Comparison of ENCODE assay signal across 1 cellular context in the genomic region with DNA sequence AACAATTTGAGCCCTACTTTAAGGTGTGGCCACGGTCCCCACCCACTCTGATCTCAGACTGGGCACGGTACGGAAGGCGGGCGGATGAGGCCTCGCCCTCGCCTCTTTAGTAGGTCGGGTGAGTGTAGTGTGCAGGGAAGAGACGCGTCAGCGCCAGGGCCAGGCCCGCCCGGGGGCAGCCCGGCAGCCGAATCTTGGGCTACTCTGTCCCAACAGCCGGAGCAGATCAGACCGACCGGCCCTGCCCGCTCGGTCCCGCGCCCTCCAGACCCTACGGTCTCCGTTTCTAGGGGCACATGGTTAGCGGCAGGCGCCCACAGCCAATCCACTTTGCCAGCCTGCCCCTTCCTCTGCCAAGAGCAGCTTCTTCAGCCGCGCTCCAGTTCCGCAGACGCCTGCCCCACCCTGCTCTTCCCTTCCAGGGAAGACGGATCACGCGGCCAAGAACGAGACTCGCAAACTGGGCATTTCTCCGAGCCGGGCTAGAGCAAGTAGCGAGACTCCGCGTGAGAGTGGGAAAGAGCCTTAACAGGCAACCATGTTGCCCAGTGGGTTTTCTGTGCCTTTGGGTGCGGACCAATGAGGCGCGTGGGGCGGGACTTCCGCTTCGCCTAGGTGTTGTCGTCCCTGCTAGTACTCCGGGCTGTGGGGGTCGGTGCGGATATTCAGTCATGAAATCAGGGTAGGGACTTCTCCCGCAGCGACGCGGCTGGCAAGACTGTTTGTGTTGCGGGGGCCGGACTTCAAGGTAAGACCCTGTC.
TF ChIP-seq lines count a peak whose summit lies in the region.

A gene with protein sequence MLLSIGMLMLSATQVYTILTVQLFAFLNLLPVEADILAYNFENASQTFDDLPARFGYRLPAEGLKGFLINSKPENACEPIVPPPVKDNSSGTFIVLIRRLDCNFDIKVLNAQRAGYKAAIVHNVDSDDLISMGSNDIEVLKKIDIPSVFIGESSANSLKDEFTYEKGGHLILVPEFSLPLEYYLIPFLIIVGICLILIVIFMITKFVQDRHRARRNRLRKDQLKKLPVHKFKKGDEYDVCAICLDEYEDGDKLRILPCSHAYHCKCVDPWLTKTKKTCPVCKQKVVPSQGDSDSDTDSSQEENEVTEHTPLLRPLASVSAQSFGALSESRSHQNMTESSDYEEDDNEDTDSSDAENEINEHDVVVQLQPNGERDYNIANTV (plus strand): TSS at position 610 of the 761 bp plus-strand sequence. CDS start 32,812 bp downstream, outside the sequence.

TF ChIP-seq in HepG2, 621 proteins besides CTCF, POLR2A, EP300 and RAD21 (continued from another document and continues in another):
- TF ChIP-seq, protein P1, sequence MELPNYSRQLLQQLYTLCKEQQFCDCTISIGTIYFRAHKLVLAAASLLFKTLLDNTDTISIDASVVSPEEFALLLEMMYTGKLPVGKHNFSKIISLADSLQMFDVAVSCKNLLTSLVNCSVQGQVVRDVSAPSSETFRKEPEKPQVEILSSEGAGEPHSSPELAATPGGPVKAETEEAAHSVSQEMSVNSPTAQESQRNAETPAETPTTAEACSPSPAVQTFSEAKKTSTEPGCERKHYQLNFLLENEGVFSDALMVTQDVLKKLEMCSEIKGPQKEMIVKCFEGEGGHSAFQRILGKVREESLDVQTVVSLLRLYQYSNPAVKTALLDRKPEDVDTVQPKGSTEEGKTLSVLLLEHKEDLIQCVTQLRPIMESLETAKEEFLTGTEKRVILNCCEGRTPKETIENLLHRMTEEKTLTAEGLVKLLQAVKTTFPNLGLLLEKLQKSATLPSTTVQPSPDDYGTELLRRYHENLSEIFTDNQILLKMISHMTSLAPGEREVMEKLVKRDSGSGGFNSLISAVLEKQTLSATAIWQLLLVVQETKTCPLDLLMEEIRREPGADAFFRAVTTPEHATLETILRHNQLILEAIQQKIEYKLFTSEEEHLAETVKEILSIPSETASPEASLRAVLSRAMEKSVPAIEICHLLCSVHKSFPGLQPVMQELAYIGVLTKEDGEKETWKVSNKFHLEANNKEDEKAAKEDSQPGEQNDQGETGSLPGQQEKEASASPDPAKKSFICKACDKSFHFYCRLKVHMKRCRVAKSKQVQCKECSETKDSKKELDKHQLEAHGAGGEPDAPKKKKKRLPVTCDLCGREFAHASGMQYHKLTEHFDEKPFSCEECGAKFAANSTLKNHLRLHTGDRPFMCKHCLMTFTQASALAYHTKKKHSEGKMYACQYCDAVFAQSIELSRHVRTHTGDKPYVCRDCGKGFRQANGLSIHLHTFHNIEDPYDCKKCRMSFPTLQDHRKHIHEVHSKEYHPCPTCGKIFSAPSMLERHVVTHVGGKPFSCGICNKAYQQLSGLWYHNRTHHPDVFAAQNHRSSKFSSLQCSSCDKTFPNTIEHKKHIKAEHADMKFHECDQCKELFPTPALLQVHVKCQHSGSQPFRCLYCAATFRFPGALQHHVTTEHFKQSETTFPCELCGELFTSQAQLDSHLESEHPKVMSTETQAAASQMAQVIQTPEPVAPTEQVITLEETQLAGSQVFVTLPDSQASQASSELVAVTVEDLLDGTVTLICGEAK (IDR thresholded peaks at IDR 0.05): no peak
- TF ChIP-seq, protein P1 (CRISPR knock-in tag; IDR thresholded peaks at IDR 0.05): peak; percentile 76
- TF ChIP-seq, protein P2, sequence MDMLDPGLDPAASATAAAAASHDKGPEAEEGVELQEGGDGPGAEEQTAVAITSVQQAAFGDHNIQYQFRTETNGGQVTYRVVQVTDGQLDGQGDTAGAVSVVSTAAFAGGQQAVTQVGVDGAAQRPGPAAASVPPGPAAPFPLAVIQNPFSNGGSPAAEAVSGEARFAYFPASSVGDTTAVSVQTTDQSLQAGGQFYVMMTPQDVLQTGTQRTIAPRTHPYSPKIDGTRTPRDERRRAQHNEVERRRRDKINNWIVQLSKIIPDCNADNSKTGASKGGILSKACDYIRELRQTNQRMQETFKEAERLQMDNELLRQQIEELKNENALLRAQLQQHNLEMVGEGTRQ (IDR thresholded peaks at IDR 0.05; ENCODE audit: low read depth, low read length): no peak
- TF ChIP-seq, protein P2 (CRISPR knock-in tag; IDR thresholded peaks at IDR 0.05; ENCODE audit: borderline replicate concordance): peak; percentile 46; the same call in 1 of the 2 replicates
- 0 out of 2 replicates have a peak, but pooled peaks have one; percentile 6 for TF ChIP-seq ZSCAN25 (CRISPR knock-in tag; IDR thresholded peaks at IDR 0.05)
- TF ChIP-seq PAWR (CRISPR knock-in tag; IDR thresholded peaks at IDR 0.05; ENCODE audit: borderline replicate concordance): no peak
- 0 out of 2 replicates have a peak, but pooled peaks have one; percentile 30 for TF ChIP-seq BHLHE40 (IDR thresholded peaks at IDR 0.05; ENCODE audit: low read length)
- no peak for TF ChIP-seq SRSF4 (IDR thresholded peaks at IDR 0.05; ENCODE audit: low read depth, low read length, poor library complexity, severe bottlenecking)
- no peak for TF ChIP-seq ZNF251 (CRISPR knock-in tag; IDR thresholded peaks at IDR 0.05)
- no peak; the same call in 1 of the 2 replicates for TF ChIP-seq ZNF598 (CRISPR knock-in tag; IDR thresholded peaks at IDR 0.05; ENCODE audit: borderline replicate concordance)
- TF ChIP-seq CC2D1A (CRISPR knock-in tag; IDR thresholded peaks at IDR 0.05): 0 out of 2 replicates have a peak, but pooled peaks have one; percentile 76
- 0 out of 2 replicates have a peak, but pooled peaks have one; percentile 21 for TF ChIP-seq RBAK (CRISPR knock-in tag; IDR thresholded peaks at IDR 0.05)
- peak; percentile 58; the same call in 1 of the 2 replicates for TF ChIP-seq ZNF607 (CRISPR knock-in tag; IDR thresholded peaks at IDR 0.05; ENCODE audit: borderline replicate concordance)
- no peak for TF ChIP-seq CCDC6 (CRISPR knock-in tag; IDR thresholded peaks at IDR 0.05)
- TF ChIP-seq, protein P3, sequence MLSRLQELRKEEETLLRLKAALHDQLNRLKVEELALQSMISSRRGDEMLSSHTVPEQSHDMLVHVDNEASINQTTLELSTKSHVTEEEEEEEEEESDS (CRISPR knock-in tag; IDR thresholded peaks at IDR 0.05; ENCODE audit: borderline replicate concordance): no peak
- TF ChIP-seq, protein P4, sequence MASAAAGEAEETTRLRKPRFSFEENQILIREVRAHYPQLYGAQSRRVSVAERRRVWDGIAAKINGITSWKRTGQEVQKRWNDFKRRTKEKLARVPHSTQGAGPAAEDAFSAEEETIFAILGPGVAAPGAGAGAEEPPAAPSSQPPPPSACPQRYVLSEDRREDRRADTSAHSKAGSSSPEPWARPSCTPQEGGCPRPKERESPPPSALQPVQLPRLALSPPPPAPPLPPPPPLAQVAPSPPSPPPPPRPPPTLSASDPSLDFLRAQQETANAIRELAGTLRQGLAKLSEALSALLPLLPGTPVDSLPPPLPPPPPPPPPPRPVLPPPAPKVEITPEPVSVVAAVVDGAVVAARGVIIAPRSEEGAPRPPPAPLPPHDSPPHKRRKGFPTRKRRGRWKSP (CRISPR knock-in tag; IDR thresholded peaks at IDR 0.05): peak; percentile 59; the same call in 1 of the 2 replicates
- TF ChIP-seq ZNF256 (CRISPR knock-in tag; conservative IDR thresholded peaks at IDR 0.05): 0 out of 2 replicates have a peak, but pooled peaks have one; percentile 9
- no peak for TF ChIP-seq STAT5B (CRISPR knock-in tag; IDR thresholded peaks at IDR 0.05)
- TF ChIP-seq ARID2 (CRISPR knock-in tag; IDR thresholded peaks at IDR 0.05; ENCODE audit: borderline replicate concordance): peak; percentile 1; the same call in 1 of the 2 replicates
- no peak for TF ChIP-seq TRIM24 (CRISPR knock-in tag; IDR thresholded peaks at IDR 0.05)
- no peak for TF ChIP-seq TBP (CRISPR knock-in tag; IDR thresholded peaks at IDR 0.05)
- TF ChIP-seq MEIS2 (CRISPR knock-in tag; IDR thresholded peaks at IDR 0.05): peak; percentile 88; the same call in 1 of the 2 replicates
- TF ChIP-seq, protein P5, sequence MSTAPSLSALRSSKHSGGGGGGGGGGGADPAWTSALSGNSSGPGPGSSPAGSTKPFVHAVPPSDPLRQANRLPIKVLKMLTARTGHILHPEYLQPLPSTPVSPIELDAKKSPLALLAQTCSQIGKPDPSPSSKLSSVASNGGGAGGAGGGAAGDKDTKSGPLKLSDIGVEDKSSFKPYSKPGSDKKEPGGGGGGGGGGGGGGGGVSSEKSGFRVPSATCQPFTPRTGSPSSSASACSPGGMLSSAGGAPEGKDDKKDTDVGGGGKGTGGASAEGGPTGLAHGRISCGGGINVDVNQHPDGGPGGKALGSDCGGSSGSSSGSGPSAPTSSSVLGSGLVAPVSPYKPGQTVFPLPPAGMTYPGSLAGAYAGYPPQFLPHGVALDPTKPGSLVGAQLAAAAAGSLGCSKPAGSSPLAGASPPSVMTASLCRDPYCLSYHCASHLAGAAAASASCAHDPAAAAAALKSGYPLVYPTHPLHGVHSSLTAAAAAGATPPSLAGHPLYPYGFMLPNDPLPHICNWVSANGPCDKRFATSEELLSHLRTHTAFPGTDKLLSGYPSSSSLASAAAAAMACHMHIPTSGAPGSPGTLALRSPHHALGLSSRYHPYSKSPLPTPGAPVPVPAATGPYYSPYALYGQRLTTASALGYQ (CRISPR knock-in tag; IDR thresholded peaks at IDR 0.05): peak; percentile 77
- no peak for TF ChIP-seq HNF4G (IDR thresholded peaks at IDR 0.05; ENCODE audit: borderline replicate concordance, low read depth, low read length)
- TF ChIP-seq HNF4G (CRISPR knock-in tag; IDR thresholded peaks at IDR 0.05; ENCODE audit: borderline replicate concordance, low read depth): peak; percentile 24
- TF ChIP-seq ARNT (IDR thresholded peaks at IDR 0.05): no peak
- TF ChIP-seq SKI (IDR thresholded peaks at IDR 0.05; ENCODE audit: partially characterized antibody): peak; percentile 16
- TF ChIP-seq, protein P6, sequence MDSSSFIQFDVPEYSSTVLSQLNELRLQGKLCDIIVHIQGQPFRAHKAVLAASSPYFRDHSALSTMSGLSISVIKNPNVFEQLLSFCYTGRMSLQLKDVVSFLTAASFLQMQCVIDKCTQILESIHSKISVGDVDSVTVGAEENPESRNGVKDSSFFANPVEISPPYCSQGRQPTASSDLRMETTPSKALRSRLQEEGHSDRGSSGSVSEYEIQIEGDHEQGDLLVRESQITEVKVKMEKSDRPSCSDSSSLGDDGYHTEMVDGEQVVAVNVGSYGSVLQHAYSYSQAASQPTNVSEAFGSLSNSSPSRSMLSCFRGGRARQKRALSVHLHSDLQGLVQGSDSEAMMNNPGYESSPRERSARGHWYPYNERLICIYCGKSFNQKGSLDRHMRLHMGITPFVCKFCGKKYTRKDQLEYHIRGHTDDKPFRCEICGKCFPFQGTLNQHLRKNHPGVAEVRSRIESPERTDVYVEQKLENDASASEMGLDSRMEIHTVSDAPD (CRISPR knock-in tag; IDR thresholded peaks at IDR 0.05): no peak
- no peak for TF ChIP-seq ZNF124 (CRISPR knock-in tag; IDR thresholded peaks at IDR 0.05)
- TF ChIP-seq ZNF746 (CRISPR knock-in tag; IDR thresholded peaks at IDR 0.05): 0 out of 2 replicates have a peak, but pooled peaks have one; percentile 46
- TF ChIP-seq KLF13 (CRISPR knock-in tag; IDR thresholded peaks at IDR 0.05): no peak
- TF ChIP-seq ZNF891 (CRISPR knock-in tag; IDR thresholded peaks at IDR 0.05): peak; percentile 72; the same call in 1 of the 2 replicates
- peak; percentile 76 for TF ChIP-seq U2AF1 (optimal IDR thresholded peaks at IDR 0.05; ENCODE audit: low read depth, low read length)
- TF ChIP-seq, protein P7, sequence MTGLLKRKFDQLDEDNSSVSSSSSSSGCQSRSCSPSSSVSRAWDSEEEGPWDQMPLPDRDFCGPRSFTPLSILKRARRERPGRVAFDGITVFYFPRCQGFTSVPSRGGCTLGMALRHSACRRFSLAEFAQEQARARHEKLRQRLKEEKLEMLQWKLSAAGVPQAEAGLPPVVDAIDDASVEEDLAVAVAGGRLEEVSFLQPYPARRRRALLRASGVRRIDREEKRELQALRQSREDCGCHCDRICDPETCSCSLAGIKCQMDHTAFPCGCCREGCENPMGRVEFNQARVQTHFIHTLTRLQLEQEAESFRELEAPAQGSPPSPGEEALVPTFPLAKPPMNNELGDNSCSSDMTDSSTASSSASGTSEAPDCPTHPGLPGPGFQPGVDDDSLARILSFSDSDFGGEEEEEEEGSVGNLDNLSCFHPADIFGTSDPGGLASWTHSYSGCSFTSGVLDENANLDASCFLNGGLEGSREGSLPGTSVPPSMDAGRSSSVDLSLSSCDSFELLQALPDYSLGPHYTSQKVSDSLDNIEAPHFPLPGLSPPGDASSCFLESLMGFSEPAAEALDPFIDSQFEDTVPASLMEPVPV (CRISPR knock-in tag; IDR thresholded peaks at IDR 0.05): peak; percentile 6; the same call in 1 of the 2 replicates
- no peak for TF ChIP-seq ADNP (CRISPR knock-in tag; IDR thresholded peaks at IDR 0.05)
- peak; percentile 64 for TF ChIP-seq ZBTB38 (CRISPR knock-in tag; IDR thresholded peaks at IDR 0.05)
- TF ChIP-seq ONECUT2 (CRISPR knock-in tag; IDR thresholded peaks at IDR 0.05): no peak
- peak; percentile 32; the same call in 1 of the 2 replicates for TF ChIP-seq MAF1 (CRISPR knock-in tag; IDR thresholded peaks at IDR 0.05; ENCODE audit: borderline replicate concordance)
- peak; percentile 47; the same call in 1 of the 2 replicates for TF ChIP-seq ZBTB7B (CRISPR knock-in tag; IDR thresholded peaks at IDR 0.05)
- TF ChIP-seq ZNF577 (CRISPR knock-in tag; IDR thresholded peaks at IDR 0.05; ENCODE audit: borderline replicate concordance, low read depth): no peak
- peak; percentile 88 for TF ChIP-seq ZFY (CRISPR knock-in tag; IDR thresholded peaks at IDR 0.05)
